ENCODE assay signal across 26 cellular contexts in genomic region chr3:149465351-149465883, GRCh38. TPM values are rescaled to one million over a fixed set of nuclear protein-coding genes. Genes with fewer than 3 reads are reported as not detected.
A peak's percentile ranks its signal among the peaks of the same experiment; 100 is the strongest.
DNase-seq lines count a peak whose midpoint lies in the region; ATAC-seq, FAIRE-seq and TF ChIP-seq lines count a peak whose summit lies in the region.
"Had no signal": no experiment of that assay in that cellular context is flagged by ENCODE, and none has a peak within 500 bp of the region (broad histone marks: within the 10 kb centered on the region; RNA-seq: fewer than 3 reads in every experiment).

No MANE protein-coding gene starts in this region.

- peak overlapping the region; percentile 9 for H3K4ac ChIP-seq in trophoblast cell (ENCODE audit: low read depth, low read length)

- H4K8ac ChIP-seq in trophoblast cell (ENCODE audit: low read depth, low read length), result no peak overlapping the region

- H3K36me3 ChIP-seq in liver (ENCODE audit: control insufficient read depth in 4 of 4, insufficient read depth in 3 of 4, low read depth in 1 of 4, low read length in 3 of 4) (no peaks in the 10 kb centered on the region), HepG2 (replicated peaks in 1 of 2; ENCODE audit: control insufficient read depth in 1 of 2, insufficient read depth in 2 of 2, low read length in 2 of 2) (no peaks in the 10 kb centered on the region), right atrium auricular region (no peaks in the 10 kb centered on the region), trophoblast cell (ENCODE audit: control insufficient read depth in 1 of 2, insufficient read depth in 2 of 2, low read length in 2 of 2) (no peaks in the 10 kb centered on the region)
- H3K36me3 ChIP-seq: lower lobe of right lung had no signal

- no peak overlapping the region for H2BK5ac ChIP-seq in trophoblast cell (ENCODE audit: low read depth, low read length, poor library complexity)

- TF ChIP-seq POLR2A in HepG2 (IDR thresholded peaks at IDR 0.05; ENCODE audit: insufficient read depth in 1 of 2, low read depth in 2 of 2, low read length in 2 of 2), result no peak

- CTCF ChIA-PET in HepG2 (lab: Yijun Ruan, JAX; ENCODE audit: low intra/inter-chr PET ratio, low total read pairs), result no interaction called here

- no peak overlapping the region for H3K18ac ChIP-seq in trophoblast cell (ENCODE audit: low read length)

- H3K27me3 ChIP-seq in liver (ENCODE audit: control insufficient read depth in 4 of 4, insufficient read depth in 4 of 4, low read length in 3 of 4) (no peaks in the 10 kb centered on the region), HepG2 (ENCODE audit: control insufficient read depth in 1 of 2, insufficient read depth in 2 of 2, low read length in 2 of 2) (no peaks in the 10 kb centered on the region), right atrium auricular region (no peaks in the 10 kb centered on the region), trophoblast cell (ENCODE audit: insufficient read depth, low read length) (no peaks in the 10 kb centered on the region)

- no peak overlapping the region for H2AK5ac ChIP-seq in trophoblast cell (ENCODE audit: low read length)

- TF ChIP-seq CTCF in liver (IDR thresholded peaks at IDR 0.05; ENCODE audit: low read depth, low read length, missing input control) (no peak), HepG2 (CRISPR knock-in tag; IDR thresholded peaks at IDR 0.05) (no peak), right atrium auricular region (IDR thresholded peaks at IDR 0.05) (no peak)

- peak overlapping the region; percentile 51 for H2BK12ac ChIP-seq in trophoblast cell (ENCODE audit: low read length)

- H3K9ac ChIP-seq in liver (ENCODE audit: low read depth in 1 of 2, low read length in 2 of 2), result no peak overlapping the region
- no peak overlapping the region for H3K9ac ChIP-seq in HepG2 (ENCODE audit: insufficient read depth, low read depth, low read length)
- H3K9ac ChIP-seq in trophoblast cell (ENCODE audit: low read length), result no peak overlapping the region

- H3K4me3 ChIP-seq in liver (ENCODE audit: low read depth in 1 of 3, low read length in 3 of 3), result no peak overlapping the region
- no peak overlapping the region for H3K4me3 ChIP-seq in HepG2 (replicated peaks in 1 of 3; ENCODE audit: insufficient read depth in 1 of 3, low read depth in 2 of 3, low read length in 3 of 3)
- no peak overlapping the region for H3K4me3 ChIP-seq in right atrium auricular region
- no peak overlapping the region for H3K4me3 ChIP-seq in trophoblast cell (ENCODE audit: low read depth, low read length)
- H3K4me3 ChIP-seq: lower lobe of right lung, PC-9 had no signal

- peak overlapping the region; percentile 35 for H3K14ac ChIP-seq in trophoblast cell (ENCODE audit: low read length)

- no TSS peak for BruUV-seq in HepG2 (replicated peaks; lab: Mats Ljungman, UMichigan)

- WGBS in liver, result 79% methylated on average over 10 of the region's 10 CpGs
- WGBS in HepG2 (ENCODE audit: low lambda C conversion rate), result 58% methylated on average over 10 of the region's 10 CpGs
- no CpG with 5 or more reads among the region's 10 CpGs for WGBS in trophoblast cell (ENCODE audit: extremely low coverage, insufficient coverage, insufficient read length)

- no peak overlapping the region for H3K23ac ChIP-seq in trophoblast cell (ENCODE audit: low read length)

- H2AFZ ChIP-seq in HepG2 (ENCODE audit: low read length) (no peak overlapping the region), trophoblast cell (ENCODE audit: insufficient read depth, low read length, poor library complexity) (no peak overlapping the region)
- H2AFZ ChIP-seq: PC-9 had no signal

- H3K27ac ChIP-seq in liver (ENCODE audit: low read depth in 1 of 2, low read length in 2 of 2) (no peak overlapping the region), HepG2 (ENCODE audit: extremely low read length, insufficient read depth, low read length) (no peak overlapping the region), right atrium auricular region (peak overlapping the region; percentile 22 to 70), trophoblast cell (ENCODE audit: low read depth, low read length) (no peak overlapping the region), caudate nucleus (ENCODE audit: low read depth, low read length) (no peak overlapping the region)
- H3K27ac ChIP-seq: lower lobe of right lung, PC-9 had no signal

- in situ Hi-C loops in HepG2 (cut with HindIII; ENCODE audit: extremely low pct_ligation_motif_present, low pct_unique_long_range_greater_than_20kb), result no loop called here

- intact Hi-C loops in HepG2 (cut with micrococcal nuclease; ENCODE audit: unreplicated experiment), result no loop called here

- no peaks in the 10 kb centered on the region for H4K20me1 ChIP-seq in HepG2 (ENCODE audit: insufficient read depth, low read length)

- no peak overlapping the region for H2BK120ac ChIP-seq in trophoblast cell (ENCODE audit: insufficient read depth, low read length, poor library complexity)

- H3K79me2 ChIP-seq in HepG2 (ENCODE audit: insufficient read depth, low read length), result no peaks in the 10 kb centered on the region
- H3K79me2 ChIP-seq in trophoblast cell (ENCODE audit: control insufficient read depth, insufficient read depth, low read length, poor library complexity), result no peaks in the 10 kb centered on the region

- H4K12ac ChIP-seq in trophoblast cell (ENCODE audit: low read depth, low read length), result no peak overlapping the region

- H3K9me3 ChIP-seq in liver (ENCODE audit: control insufficient read depth in 4 of 4, low read length in 3 of 4) (no peaks in the 10 kb centered on the region), HepG2 (ENCODE audit: low read length) (no peaks in the 10 kb centered on the region), right atrium auricular region (no peaks in the 10 kb centered on the region), trophoblast cell (ENCODE audit: insufficient read depth, low read depth, low read length) (peaks cover 6% of the 10 kb centered on the region)
- H3K9me3 ChIP-seq: lower lobe of right lung had no signal

- H3K79me1 ChIP-seq in trophoblast cell (ENCODE audit: low read length), result no peaks in the 10 kb centered on the region

- POLR2A ChIA-PET in HepG2 (lab: Yijun Ruan, JAX), result no interaction called here

- H4K91ac ChIP-seq in trophoblast cell (ENCODE audit: low read depth, low read length), result no peak overlapping the region

- no peak overlapping the region for H3K4me2 ChIP-seq in HepG2 (ENCODE audit: low read depth, low read length)
- no peak overlapping the region for H3K4me2 ChIP-seq in trophoblast cell (ENCODE audit: low read length)
- H3K4me2 ChIP-seq: PC-9 had no signal

- no peak for FAIRE-seq in HepG2 (lab: Jason Lieb, UNC)

- TF ChIP-seq RAD21 in liver (IDR thresholded peaks at IDR 0.05) (no peak), HepG2 (CRISPR knock-in tag; IDR thresholded peaks at IDR 0.05) (no peak)

- no peak for DNase-seq in HepG2 (ENCODE audit: low spot score)
- DNase-seq in right atrium auricular region (ENCODE audit: low spot score), result no peak
- no peak for DNase-seq in trophoblast cell
- no peak for DNase-seq in NCI-H510A (lab: John Stamatoyannopoulos, UW)
- no peak for DNase-seq in NCI-H226
- DNase-seq in NCI-H2171 treated with DMSO at 0.1 percent for 48 hours (lab: John Stamatoyannopoulos, UW), result no peak
- no peak for DNase-seq in caudate nucleus (lab: John Stamatoyannopoulos, UW)
- DNase-seq: activated CD4-positive, alpha-beta T cell treated with anti-CD3 and anti-CD28 coated beads, Interleukin-2, amount 50 U/mL, for 48 hours; activated CD4-positive, CD25-positive, alpha-beta regulatory T cell; activated CD8-positive, alpha-beta memory T cell treated with anti-CD3 and anti-CD28 coated beads, Interleukin-2, amount 50 U/mL, for 4 hours; CD8-positive, alpha-beta T cell; DMS 273 treated with DMSO at 0.1 percent for 48 hours; effector memory CD4-positive, alpha-beta T cell; erythroblast; foreskin melanocyte; KBM-7; lower lobe of right lung; NCI-H1436; NCI-H510A treated with DMSO at 0.1 percent for 48 hours; NK-92 treated with Interleukin-12 subunit alpha and Interleukin-12 subunit beta, amount 100 ng/mL, for 24 hours; SHP77 treated with DMSO at 0.1 percent for 48 hours; stimulated activated CD4-positive, alpha-beta T cell treated with anti-CD3 and anti-CD28 coated beads, Interleukin-4, amount 100 ng/mL, for 4 hours; stimulated activated naive CD4-positive, alpha-beta T cell had no signal

- TF ChIP-seq EP300 in HepG2 (IDR thresholded peaks at IDR 0.05; ENCODE audit: low read depth in 2 of 2, low read length in 2 of 2) (no peak), HepG2 (CRISPR knock-in tag; IDR thresholded peaks at IDR 0.05; ENCODE audit: borderline replicate concordance) (no peak)

- H3K4me1 ChIP-seq in liver (ENCODE audit: control insufficient read depth in 4 of 4, insufficient read depth in 4 of 4, low read length in 3 of 4) (peaks cover 2 to 17% (median 14%) of the 10 kb centered on the region in 4 donors), HepG2 (ENCODE audit: insufficient read depth, low read length) (peaks cover 28% of the 10 kb centered on the region), right atrium auricular region (peaks cover 0 to 11% of the 10 kb centered on the region in 2 donors), trophoblast cell (ENCODE audit: control insufficient read depth in 1 of 2, insufficient read depth in 2 of 2, low read length in 2 of 2) (peaks cover 3% of the 10 kb centered on the region in 2 experiments)

- no peak for ATAC-seq in HepG2
- ATAC-seq: CD8-positive, alpha-beta T cell had no signal

RNA-seq across cellular contexts. Expression of gene TM4SF4, which starts 9.1 kb away (rescaled TPM):
- total RNA-seq in liver (100 to 1,000 TPM; 184 to 230 TPM), HepG2 (2016; rRNA removed; fragmentation: Illumina TruSeq; extraction: Trizol) (0.77 and 0.95 TPM in 2 replicates), right atrium auricular region (not detected)
- polyA plus RNA-seq in liver (100 to 1,000 TPM; 201 to 215 TPM), HepG2 (2011; rRNA removed) (0.63 and 0.89 TPM in 2 replicates)
- 0.91 TPM in 1 of 2 replicates, not detected in the other for total RNA-seq in HepG2 (2016; cell fraction: cytosol; rRNA removed; fragmentation: Illumina TruSeq; extraction: Trizol; ENCODE audit: low read depth)
- 0.34 and 1.4 TPM in 2 replicates for total RNA-seq in HepG2 (2016; cell fraction: insoluble cytoplasmic fraction; rRNA removed; fragmentation: Illumina TruSeq; extraction: Trizol)
- total RNA-seq in HepG2 (2016; cell fraction: membrane; rRNA removed; fragmentation: Illumina TruSeq; extraction: Trizol), result 0.59 and 0.62 TPM in 2 replicates
- 0.75 and 1.1 TPM in 2 replicates for total RNA-seq in HepG2 (2016; cell fraction: nucleus; rRNA removed; fragmentation: Illumina TruSeq; extraction: Trizol)
- polyA plus RNA-seq in HepG2 (2011; cell fraction: cytosol; rRNA removed), result 0.90 and 1.1 TPM in 2 replicates
- 0.66 TPM in 1 of 2 replicates, not detected in the other for polyA plus RNA-seq in HepG2 (2011; cell fraction: nucleus; rRNA removed)
- 0.47 and 0.86 TPM in 2 replicates for polyA plus RNA-seq in HepG2 (2012)
- polyA plus RNA-seq in HepG2 (2016; cell fraction: cytosol; fragmentation: Illumina TruSeq; extraction: Trizol; ENCODE audit: low read depth), result 0.21 and 0.29 TPM in 2 replicates
- 0.45 and 0.89 TPM in 2 replicates for polyA plus RNA-seq in HepG2 (2016; cell fraction: insoluble cytoplasmic fraction; fragmentation: Illumina TruSeq; extraction: Trizol; ENCODE audit: low read depth)
- polyA plus RNA-seq in HepG2 (2016; cell fraction: membrane; fragmentation: Illumina TruSeq; extraction: Trizol; ENCODE audit: low read depth), result 0.15 and 0.21 TPM in 2 replicates
- polyA plus RNA-seq in HepG2 (2016; cell fraction: nucleus; fragmentation: Illumina TruSeq; extraction: Trizol; ENCODE audit: insufficient read depth, low read depth), result 0.72 and 1.8 TPM in 2 replicates
- polyA minus RNA-seq in HepG2 (2011; rRNA and poly(A)+ RNA removed; ENCODE audit: low replicate concordance), result 0.36 TPM in 1 of 2 replicates, not detected in the other
- polyA minus RNA-seq in HepG2 (2011; cell fraction: cytosol; rRNA and poly(A)+ RNA removed), result 1.3 TPM in 1 of 2 replicates, not detected in the other
- 1.0 and 1.6 TPM in 2 replicates for polyA minus RNA-seq in HepG2 (2011; cell fraction: nucleus; rRNA and poly(A)+ RNA removed)
- polyA plus RNA-seq in trophoblast cell (2013), result not detected in 2 replicates
- total RNA-seq: activated T-helper 2 cell treated with anti-CD3 and anti-CD28 coated beads, Interferon-gamma antibody, Interleukin-2, Interleukin-4, amounts not matched to agents 10 μg/mL and 5 μg/mL and 100 μg/mL, durations not matched to agents 14 hours and 24 hours and 36 hours; CD8-positive, alpha-beta T cell; lower lobe of right lung; PC-9 had no signal

Comparison
In these comparisons a context has a peak if more than half of its experiments do, and no peak if none do; other contexts are left out.
1. RNA of gene TM4SF4, which starts 9.1 kb away (total RNA-seq): 184 to 230 TPM in liver; 0.34 to 1.4 TPM in HepG2 and not detected in right atrium auricular region; every median in the first group is over 10 times any median in the second.
2. H3K27ac ChIP-seq: peak in right atrium auricular region (2 of 2); none in liver (0 of 2), HepG2 (single experiment), trophoblast cell (single experiment) and caudate nucleus (single experiment).